In genomic region chr14:59116984-59117415, GRCh38 we compare ENCODE assay signal across 13 cellular contexts.
DNase-seq lines count a peak whose midpoint lies in the region; ATAC-seq and FAIRE-seq lines count a peak whose summit lies in the region.
"Had no signal": no experiment of that assay in that cellular context is flagged by ENCODE, and none has a peak within 500 bp of the region (broad histone marks: within the 10 kb centered on the region; RNA-seq: fewer than 3 reads in every experiment).

No MANE protein-coding gene starts in this region.

- peak; percentile 66 for ATAC-seq in GM19025 (IDR thresholded peaks at IDR 0.05; ENCODE audit: low read depth, unreplicated experiment)
- ATAC-seq in HG02571 (IDR thresholded peaks at IDR 0.05; ENCODE audit: unreplicated experiment), result no peak
- ATAC-seq in HG02852 (IDR thresholded peaks at IDR 0.05; ENCODE audit: unreplicated experiment), result no peak
- ATAC-seq: left cardiac atrium had no signal

- FAIRE-seq in HTR-8/SVneo (lab: Jason Lieb, UNC), result peak; percentile 97

- DNase-seq in COLO829 (ENCODE audit: low spot score) (peak; percentile 94), HTR-8/SVneo (ENCODE audit: insufficient read length, low spot score) (peak; percentile 58), amniotic epithelial cell (ENCODE audit: low read depth) (peak; percentile 34), NCI-H1930 (lab: John Stamatoyannopoulos, UW) (no peak), HUDEP-2 (lab: John Stamatoyannopoulos, UW; ENCODE audit: unreplicated experiment in 76 of 76) (no peak)
- DNase-seq: activated T-cell treated with anti-CD3 and anti-CD28 coated beads, Interleukin-2, amount 50 U/mL, for 48 hours; Karpas-422; left cardiac atrium; stimulated activated CD4-positive, alpha-beta T cell treated with anti-CD3 and anti-CD28 coated beads, Interleukin-2, amount 100 ng/mL, for 24 hours; stomach had no signal

Comparison
In these comparisons a context has a peak if more than half of its experiments do, and no peak if none do; other contexts are left out.
1. DNase-seq: peak in COLO829 (single experiment), HTR-8/SVneo (single experiment) and amniotic epithelial cell (single experiment); none in NCI-H1930 (0 of 2) and HUDEP-2 (0 of 76).